ENCODE assay signal across 8 cellular contexts in the genomic region with DNA sequence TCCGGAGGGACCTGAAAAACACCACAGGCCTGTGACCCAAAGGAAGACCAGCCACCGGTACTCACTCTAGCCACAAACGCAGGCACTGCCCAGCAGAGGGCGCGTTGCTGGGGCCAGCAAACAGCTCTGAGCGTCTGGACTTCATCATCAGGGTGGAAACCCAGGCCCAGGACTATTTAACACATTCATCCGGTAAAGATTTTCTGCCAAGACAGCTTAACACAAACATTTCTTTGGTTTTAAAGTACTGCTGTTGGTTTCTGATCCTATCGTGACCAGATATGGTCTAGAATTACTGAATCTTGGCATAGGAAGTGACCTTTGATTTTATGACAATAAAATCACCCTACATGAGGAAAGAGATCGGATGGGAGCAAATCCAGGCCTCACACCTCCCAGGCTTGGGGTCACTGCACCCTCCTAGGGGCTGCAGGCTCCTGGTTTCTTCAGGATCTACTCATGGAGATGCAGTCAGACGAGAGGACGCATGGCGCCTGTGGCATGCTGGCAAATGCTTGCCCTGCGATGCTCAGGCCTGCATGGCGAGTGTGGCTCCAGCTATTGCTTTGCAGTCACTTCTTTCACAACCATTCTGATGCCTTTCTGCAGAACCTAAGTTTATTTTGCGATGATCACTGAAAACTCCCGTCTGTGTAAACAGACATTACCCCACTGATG.
DNase-seq lines count a peak whose midpoint lies in the region; ATAC-seq and TF ChIP-seq lines count a peak whose summit lies in the region.

No MANE protein-coding gene starts in this region.

- no peaks in the 10 kb centered on the region for H3K4me1 ChIP-seq in right cardiac atrium (ENCODE audit: control insufficient read depth, insufficient read depth, low read length)

- ATAC-seq in right cardiac atrium: peak; percentile 66 to 71

- TF ChIP-seq CTCF in GM20000 (IDR thresholded peaks at IDR 0.05; ENCODE audit: extremely low read depth, missing control alignments): peak; percentile 67

- intact Hi-C loops in right cardiac atrium (cut with DNase I): no loop called here

- no peak overlapping the region for H3K4me3 ChIP-seq in right cardiac atrium (ENCODE audit: low read length)

- peak; percentile 5 for DNase-seq in NCI-H345 (lab: John Stamatoyannopoulos, UW)
- DNase-seq in NCI-H345 treated with DMSO at 0.1 percent for 48 hours (lab: John Stamatoyannopoulos, UW; ENCODE audit: unreplicated experiment): no peak
- peak; percentile 60 for DNase-seq in GM20000 (ENCODE audit: low spot score)
- DNase-seq in HuH-7.5 (ENCODE audit: low spot score): peak; percentile 35
- peak; percentile 20 for DNase-seq in activated CD8-positive, alpha-beta memory T cell treated with anti-CD3 and anti-CD28 coated beads, Interleukin-2, amount 50 U/mL, for 4 hours
- DNase-seq in right cardiac atrium: peak; percentile 28 to 79 (median 78)
- peak; percentile 14 for DNase-seq in stimulated activated CD4-positive, alpha-beta T cell treated with anti-CD3 and anti-CD28 coated beads, Interleukin-4, amount 100 ng/mL, for 24 hours
- DNase-seq in globus pallidus (ENCODE audit: low spot score): no peak

- no peaks in the 10 kb centered on the region for H3K27me3 ChIP-seq in right cardiac atrium (ENCODE audit: control insufficient read depth, insufficient read depth)

- H3K9me3 ChIP-seq in right cardiac atrium (ENCODE audit: control insufficient read depth, low read length): no peaks in the 10 kb centered on the region

- WGBS in right cardiac atrium: 57% methylated on average over 16 of the region's 16 CpGs

- no peak overlapping the region for H3K27ac ChIP-seq in right cardiac atrium (ENCODE audit: low read length)

Comparison
In these comparisons a context has a peak if more than half of its experiments do, and no peak if none do; other contexts are left out.
1. DNase-seq: peak in NCI-H345 (single experiment), GM20000 (single experiment), HuH-7.5 (single experiment), activated CD8-positive, alpha-beta memory T cell treated with anti-CD3 and anti-CD28 coated beads, Interleukin-2, amount 50 U/mL, for 4 hours (single experiment), right cardiac atrium (3 of 3) and stimulated activated CD4-positive, alpha-beta T cell treated with anti-CD3 and anti-CD28 coated beads, Interleukin-4, amount 100 ng/mL, for 24 hours (single experiment); none in NCI-H345 treated with DMSO at 0.1 percent for 48 hours (single experiment) and globus pallidus (single experiment).